In the genomic region with DNA sequence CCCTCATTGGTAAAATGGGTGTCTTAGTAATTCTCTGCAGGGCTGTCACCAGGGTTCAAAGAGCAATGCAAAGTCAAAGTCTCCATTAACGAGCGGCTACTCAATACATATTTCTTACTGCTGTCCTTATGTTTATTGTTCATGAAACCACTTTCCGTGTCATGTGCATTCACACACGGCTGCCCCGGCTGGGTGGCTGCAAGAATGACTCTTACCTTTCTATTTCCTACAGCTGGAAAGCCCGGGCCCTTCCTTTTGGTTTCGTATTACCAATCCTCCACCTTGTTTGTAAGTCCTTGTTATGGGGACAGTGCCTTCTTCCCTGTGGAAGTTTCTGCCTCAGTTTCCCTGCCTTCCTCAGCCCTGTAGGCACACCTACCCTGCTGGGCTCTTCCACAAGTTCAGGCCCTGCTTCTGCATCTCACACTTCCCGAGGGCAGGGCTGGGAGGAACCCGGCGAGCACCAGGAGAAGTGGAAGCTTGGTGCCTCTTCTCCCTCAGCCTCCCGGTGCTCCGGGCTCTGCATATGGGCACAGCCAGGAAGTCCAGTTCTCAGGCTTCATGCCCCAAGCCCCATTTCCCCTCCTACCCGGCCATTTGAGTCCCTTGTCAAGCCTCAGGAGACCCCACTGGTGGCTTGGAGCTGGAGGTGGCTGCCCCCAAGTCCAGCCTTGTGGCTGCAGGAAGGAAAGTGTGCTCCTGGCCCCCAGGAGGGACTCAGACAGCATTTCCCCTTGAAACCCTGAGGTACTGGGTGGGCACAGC, we compare ENCODE assay signal across 10 cellular contexts. TPM values are rescaled to one million over a fixed set of nuclear protein-coding genes. Genes with fewer than 3 reads are reported as not detected.
DNase-seq lines count a peak whose midpoint lies in the region; ATAC-seq and TF ChIP-seq lines count a peak whose summit lies in the region.
"Had no signal": no experiment of that assay in that cellular context is flagged by ENCODE, and none has a peak within 500 bp of the region (broad histone marks: within the 10 kb centered on the region; RNA-seq: fewer than 3 reads in every experiment).

No MANE protein-coding gene starts in this region.

- H3K36me3 Mint-ChIP-seq in activated T-helper 17 cell treated with anti-CD3 and anti-CD28 coated beads, Interleukin-2, amount 50 U/mL, for 72 hours (ENCODE audit: low read depth): no peaks in the 10 kb centered on the region

- intact Hi-C loops in PC-3 (cut with micrococcal nuclease): no loop called here
- intact Hi-C loops in Right ventricle myocardium inferior (cut with DNase I): no loop called here

- H3K4me1 ChIP-seq in PC-3 (ENCODE audit: insufficient read depth, low read length): no peaks in the 10 kb centered on the region
- H3K4me1 ChIP-seq: colonic mucosa had no signal

- H3K27ac ChIP-seq in PC-3 (ENCODE audit: low read length): no peak overlapping the region
- H3K27ac ChIP-seq: colonic mucosa had no signal

- no peaks in the 10 kb centered on the region for H4K20me1 ChIP-seq in PC-3 (ENCODE audit: low read length)

- no peaks in the 10 kb centered on the region for H3K9me3 ChIP-seq in PC-3 (ENCODE audit: low read length)
- H3K9me3 ChIP-seq: colonic mucosa had no signal

- POLR2A ChIA-PET in PC-3 (lab: Charles Lee; ENCODE audit: unreplicated experiment): no interaction called here

- H3K9me2 ChIP-seq in PC-3 (replicated peaks; ENCODE audit: low read length): no peaks in the 10 kb centered on the region

- H3K79me2 ChIP-seq in PC-3 (ENCODE audit: low read length): no peaks in the 10 kb centered on the region

- no peak overlapping the region for H2AFZ ChIP-seq in PC-3 (ENCODE audit: low read length)

- H3F3A ChIP-seq in PC-3 (ENCODE audit: low read length, unreplicated experiment): no peaks in the 10 kb centered on the region

- H3K27me3 ChIP-seq in PC-3 (ENCODE audit: low read length): no peaks in the 10 kb centered on the region
- H3K27me3 ChIP-seq: colonic mucosa had no signal

- ATAC-seq in GM19351 (IDR thresholded peaks at IDR 0.05; ENCODE audit: unreplicated experiment) (peak; percentile 61), HG03039 (IDR thresholded peaks at IDR 0.05; ENCODE audit: unreplicated experiment) (peak; percentile 51), left lobe of liver (no peak), PC-3 (no peak), Right ventricle myocardium inferior (no peak)
- peak; percentile 29 for ATAC-seq in activated T-helper 17 cell treated with anti-CD3 and anti-CD28 coated beads, Interleukin-2, amount 50 U/mL, for 72 hours (replicated peaks)

- BruUV-seq in PC-3 (replicated peaks; lab: Mats Ljungman, UMichigan): no TSS peak

- CTCF ChIA-PET in PC-3 (lab: Charles Lee): no interaction called here

- H3K4me3 ChIP-seq in GM12865 (ENCODE audit: low read depth, low read length) (peak overlapping the region; percentile 40), PC-3 (ENCODE audit: low read length) (no peak overlapping the region)
- H3K4me3 ChIP-seq: colonic mucosa had no signal

- H3K4me3 Mint-ChIP-seq in activated T-helper 17 cell treated with anti-CD3 and anti-CD28 coated beads, Interleukin-2, amount 50 U/mL, for 72 hours: peak overlapping the region; percentile 71

- no peak overlapping the region for H3K27ac Mint-ChIP-seq in activated T-helper 17 cell treated with anti-CD3 and anti-CD28 coated beads, Interleukin-2, amount 50 U/mL, for 72 hours

- no peak overlapping the region for H3K9ac ChIP-seq in PC-3 (ENCODE audit: low read length)

- TF ChIP-seq CTCF in GM12865 (IDR thresholded peaks at IDR 0.05; ENCODE audit: insufficient read depth, low read depth, low read length, missing control alignments) (no peak), PC-3 (conservative IDR thresholded peaks at IDR 0.05; ENCODE audit: low read depth, low read length) (no peak)

- no peaks in the 10 kb centered on the region for H3K9me3 Mint-ChIP-seq in activated T-helper 17 cell treated with anti-CD3 and anti-CD28 coated beads, Interleukin-2, amount 50 U/mL, for 72 hours

- H3K27me3 Mint-ChIP-seq in activated T-helper 17 cell treated with anti-CD3 and anti-CD28 coated beads, Interleukin-2, amount 50 U/mL, for 72 hours: no peaks in the 10 kb centered on the region

- no peaks in the 10 kb centered on the region for H3K36me3 ChIP-seq in PC-3 (ENCODE audit: low read depth, low read length)
- H3K36me3 ChIP-seq: colonic mucosa had no signal

- DNase-seq in GM12865 (ENCODE audit: low read depth): peak; percentile 88
- DNase-seq in left lobe of liver (ENCODE audit: low spot score): no peak
- DNase-seq in PC-3: no peak
- no peak for DNase-seq in Right ventricle myocardium inferior (ENCODE audit: missing footprints)
- no peak for DNase-seq in NCI-H1048 (lab: John Stamatoyannopoulos, UW)
- DNase-seq: colonic mucosa, NCI-H774 had no signal

- H3K4me2 ChIP-seq in PC-3 (ENCODE audit: low read length): no peak overlapping the region

- H3K4me1 Mint-ChIP-seq in activated T-helper 17 cell treated with anti-CD3 and anti-CD28 coated beads, Interleukin-2, amount 50 U/mL, for 72 hours: peaks cover 70% of the 10 kb centered on the region

RNA-seq across cellular contexts. Expression of gene ACKR3, which starts 18.7 kb away (rescaled TPM):
- total RNA-seq in activated T-helper 17 cell treated with anti-CD3 and anti-CD28 coated beads, Interleukin-2, amount 50 U/mL, for 72 hours: 1 to 10 TPM in 1 of 2 donors, under 1 TPM in 1; 0.86 to 1.7 TPM
- 2.4 TPM for total RNA-seq in left lobe of liver
- 0.86 and 3.1 TPM in 2 replicates for total RNA-seq in PC-3 (2014; rRNA removed)
- total RNA-seq in Right ventricle myocardium inferior: 30.5 TPM

Comparison
In these comparisons a context has a peak if more than half of its experiments do, and no peak if none do; other contexts are left out.
1. ATAC-seq: peak in GM19351 (single experiment), HG03039 (single experiment) and activated T-helper 17 cell treated with anti-CD3 and anti-CD28 coated beads, Interleukin-2, amount 50 U/mL, for 72 hours (single experiment); none in left lobe of liver (single experiment), PC-3 (single experiment) and Right ventricle myocardium inferior (single experiment).